Comparison of ENCODE assay signal across 8 cellular contexts in genomic region chr15:59436774-59437472, GRCh38. TPM values are rescaled to one million over a fixed set of nuclear protein-coding genes. Genes with fewer than 3 reads are reported as not detected.
A peak's percentile ranks its signal among the peaks of the same experiment; 100 is the strongest.
DNase-seq lines count a peak whose midpoint lies in the region; ATAC-seq and TF ChIP-seq lines count a peak whose summit lies in the region.

No MANE protein-coding gene starts in this region.

- H3K9me3 Mint-ChIP-seq in activated CD4-positive, alpha-beta T cell treated with anti-CD3 and anti-CD28 coated beads for 36 hours (ENCODE audit: low read depth), result no peaks in the 10 kb centered on the region
- no peaks in the 10 kb centered on the region for H3K9me3 Mint-ChIP-seq in activated CD8-positive, alpha-beta T cell treated with anti-CD3 and anti-CD28 coated beads for 36 hours

- POLR2A ChIA-PET in activated CD4-positive, alpha-beta T cell treated with anti-CD3 and anti-CD28 coated beads for 36 hours (lab: Charles Lee), result no interaction called here
- POLR2A ChIA-PET in activated CD8-positive, alpha-beta T cell treated with anti-CD3 and anti-CD28 coated beads for 36 hours (lab: Charles Lee), result no interaction called here

- no peaks in the 10 kb centered on the region for H3K9me3 ChIP-seq in iPS-15b (ENCODE audit: control insufficient read depth, insufficient read depth, low read length)

- peak overlapping the region; percentile 68 for H3K4me3 ChIP-seq in iPS-15b (ENCODE audit: low read depth, low read length)

- intact Hi-C loops in activated CD4-positive, alpha-beta T cell treated with anti-CD3 and anti-CD28 coated beads for 36 hours (cut with DNase I, micrococcal nuclease), result no loop called here
- intact Hi-C loops in activated CD8-positive, alpha-beta T cell treated with anti-CD3 and anti-CD28 coated beads for 36 hours (cut with micrococcal nuclease), result no loop called here

- peak overlapping the region; percentile 71 for H3K27ac ChIP-seq in temporal lobe (ENCODE audit: low read depth, low read length)

- H3K4me1 ChIP-seq in iPS-15b (ENCODE audit: control insufficient read depth, insufficient read depth, low read length), result peaks cover 2% of the 10 kb centered on the region

- no peak overlapping the region for H3K27ac Mint-ChIP-seq in activated CD4-positive, alpha-beta T cell treated with anti-CD3 and anti-CD28 coated beads for 36 hours
- no peak overlapping the region for H3K27ac Mint-ChIP-seq in activated CD8-positive, alpha-beta T cell treated with anti-CD3 and anti-CD28 coated beads for 36 hours

- no peak overlapping the region for H3K9ac ChIP-seq in iPS-15b (ENCODE audit: low read depth, low read length)

- H3K27me3 Mint-ChIP-seq in activated CD4-positive, alpha-beta T cell treated with anti-CD3 and anti-CD28 coated beads for 36 hours, result peaks cover 53% of the 10 kb centered on the region
- H3K27me3 Mint-ChIP-seq in activated CD8-positive, alpha-beta T cell treated with anti-CD3 and anti-CD28 coated beads for 36 hours, result peaks cover 51% of the 10 kb centered on the region

- no peak for TF ChIP-seq CTCF in activated CD8-positive, alpha-beta T cell treated with anti-CD3 and anti-CD28 coated beads for 36 hours (IDR thresholded peaks at IDR 0.05)

- peak overlapping the region; percentile 66 for H3K4me3 Mint-ChIP-seq in activated CD4-positive, alpha-beta T cell treated with anti-CD3 and anti-CD28 coated beads for 36 hours
- peak overlapping the region; percentile 72 for H3K4me3 Mint-ChIP-seq in activated CD8-positive, alpha-beta T cell treated with anti-CD3 and anti-CD28 coated beads for 36 hours

- no peak for ATAC-seq in activated CD4-positive, alpha-beta T cell treated with anti-CD3 and anti-CD28 coated beads for 36 hours
- ATAC-seq in activated CD8-positive, alpha-beta T cell treated with anti-CD3 and anti-CD28 coated beads for 36 hours, result no peak
- no peak for ATAC-seq in GM18519 (IDR thresholded peaks at IDR 0.05; ENCODE audit: low FRiP score, unreplicated experiment)

- no peaks in the 10 kb centered on the region for H3K36me3 ChIP-seq in iPS-15b (ENCODE audit: control insufficient read depth, insufficient read depth, low read length)

- H3K36me3 Mint-ChIP-seq in activated CD4-positive, alpha-beta T cell treated with anti-CD3 and anti-CD28 coated beads for 36 hours (ENCODE audit: low read depth), result no peaks in the 10 kb centered on the region
- H3K36me3 Mint-ChIP-seq in activated CD8-positive, alpha-beta T cell treated with anti-CD3 and anti-CD28 coated beads for 36 hours (ENCODE audit: low read depth), result no peaks in the 10 kb centered on the region

- CTCF ChIA-PET in activated CD4-positive, alpha-beta T cell treated with anti-CD3 and anti-CD28 coated beads for 36 hours (lab: Charles Lee), result interaction anchor here (1.4 kb wide), 1 partner anchor 18 kb away, joined by 3 read pairs; no protein-coding TSS in a partner anchor
- CTCF ChIA-PET in activated CD8-positive, alpha-beta T cell treated with anti-CD3 and anti-CD28 coated beads for 36 hours (lab: Charles Lee), result interaction anchor here (1.6 kb wide), 1 partner anchor 64 kb away, joined by 4 read pairs; no protein-coding TSS in a partner anchor

- H3K4me1 Mint-ChIP-seq in activated CD4-positive, alpha-beta T cell treated with anti-CD3 and anti-CD28 coated beads for 36 hours, result peaks cover 15% of the 10 kb centered on the region
- H3K4me1 Mint-ChIP-seq in activated CD8-positive, alpha-beta T cell treated with anti-CD3 and anti-CD28 coated beads for 36 hours (ENCODE audit: low read depth), result peaks cover 16% of the 10 kb centered on the region

- no peak for DNase-seq in activated CD4-positive, alpha-beta T cell treated with anti-CD3 and anti-CD28 coated beads for 36 hours
- DNase-seq in activated CD4-positive, alpha-beta T cell treated with anti-CD3 and anti-CD28 coated beads, Interleukin-2, amount 50 U/mL, for 1 hour, result no peak
- DNase-seq in activated CD8-positive, alpha-beta T cell treated with anti-CD3 and anti-CD28 coated beads for 36 hours, result no peak
- DNase-seq in SK-N-DZ (ENCODE audit: low spot score), result no peak
- no peak for DNase-seq in activated gamma-delta T cell treated with Interleukin-2 at 50 U/mL for 16 hours

- H3K27me3 ChIP-seq in iPS-15b (ENCODE audit: control insufficient read depth, insufficient read depth, low read length), result peaks cover 64% of the 10 kb centered on the region

RNA-seq across cellular contexts. Expression of gene FAM81A, which starts 1.1 kb away (rescaled TPM):
- total RNA-seq in activated CD4-positive, alpha-beta T cell treated with anti-CD3 and anti-CD28 coated beads for 36 hours, result under 1 TPM; 0.26 to 0.57 TPM
- total RNA-seq in activated CD8-positive, alpha-beta T cell treated with anti-CD3 and anti-CD28 coated beads for 36 hours, result 1 to 10 TPM; 1.2 to 1.5 TPM
- 51.1 TPM for total RNA-seq in temporal lobe
- not detected in 2 replicates for polyA plus RNA-seq in SK-N-DZ (2014; cell fraction: cytosol; rRNA removed)
- not detected in 2 replicates for polyA plus RNA-seq in SK-N-DZ (2014; cell fraction: nucleus; rRNA removed)

Comparison
In these comparisons a context has a peak if more than half of its experiments do, and no peak if none do; other contexts are left out.
1. RNA of gene FAM81A, which starts 1.1 kb away (total RNA-seq): 51.1 TPM in temporal lobe (single experiment); 1.2 to 1.5 TPM in activated CD8-positive, alpha-beta T cell treated with anti-CD3 and anti-CD28 coated beads for 36 hours and 0.26 to 0.57 TPM in activated CD4-positive, alpha-beta T cell treated with anti-CD3 and anti-CD28 coated beads for 36 hours; every median in the first group is over 10 times any median in the second.